In the genomic region with DNA sequence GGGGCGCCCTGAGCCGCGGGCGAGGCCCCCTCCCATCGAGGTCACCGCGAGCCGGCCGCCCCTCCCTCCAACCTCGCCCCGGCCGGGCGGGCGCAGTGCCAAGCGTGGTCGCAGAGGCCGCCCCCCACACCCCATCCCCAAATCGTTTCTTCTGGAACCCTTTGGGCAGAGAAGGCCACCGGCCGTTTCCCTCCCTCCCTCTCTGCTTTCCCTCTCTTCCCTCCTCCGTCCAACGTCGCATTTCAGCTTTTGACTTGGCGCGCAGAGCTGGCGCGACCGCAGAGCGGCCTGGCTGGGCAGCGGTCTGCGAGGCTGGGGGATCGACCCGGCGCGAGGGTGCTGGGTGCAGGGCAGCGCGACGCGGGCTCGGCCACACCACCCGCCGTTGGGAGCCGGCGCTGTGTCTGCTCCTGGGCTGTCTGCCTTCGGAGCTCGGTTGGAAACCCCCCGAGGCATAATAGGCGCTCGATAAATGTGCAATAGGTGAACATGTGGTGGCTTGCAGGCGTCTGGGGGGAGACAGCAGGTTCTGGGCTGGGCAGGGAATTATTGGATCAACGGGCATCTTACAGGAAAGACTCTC, we compare ENCODE assay signal across 7 cellular contexts. TPM values are rescaled to one million over a fixed set of nuclear protein-coding genes. Genes with fewer than 3 reads are reported as not detected.
DNase-seq lines count a peak whose midpoint lies in the region; ATAC-seq and TF ChIP-seq lines count a peak whose summit lies in the region.
"Had no signal": no experiment of that assay in that cellular context is flagged by ENCODE, and none has a peak within 500 bp of the region (broad histone marks: within the 10 kb centered on the region; RNA-seq: fewer than 3 reads in every experiment).

No MANE protein-coding gene starts in this region.

- peaks cover 4% of the 10 kb centered on the region for H3K4me1 Mint-ChIP-seq in T-helper 1 cell treated with Interleukin-12 subunit alpha and Interleukin-12 subunit beta and Interleukin-4 antibody, amounts not matched to agents 30 μg/mL and 1 μg/mL, for 36 hours (ENCODE audit: low read depth)
- peaks cover 7% of the 10 kb centered on the region for H3K4me1 Mint-ChIP-seq in activated naive CD8-positive, alpha-beta T cell (ENCODE audit: low read depth)

- no peak overlapping the region for H3K27ac Mint-ChIP-seq in T-helper 1 cell treated with Interleukin-12 subunit alpha and Interleukin-12 subunit beta and Interleukin-4 antibody, amounts not matched to agents 30 μg/mL and 1 μg/mL, for 36 hours
- no peak overlapping the region for H3K27ac Mint-ChIP-seq in activated naive CD8-positive, alpha-beta T cell
- H3K27ac Mint-ChIP-seq: natural killer cell treated with Interleukin-12 subunit alpha and Interleukin-12 subunit beta and Interleukin-15 and Interleukin-18, amount 100 ng/mL, for 72 hours had no signal

- no peaks in the 10 kb centered on the region for H3K36me3 ChIP-seq in mucosa of descending colon (ENCODE audit: low read depth)

- peaks cover 33% of the 10 kb centered on the region for H3K4me1 ChIP-seq in mucosa of descending colon (ENCODE audit: low read depth)

- no peaks in the 10 kb centered on the region for H3K9me3 Mint-ChIP-seq in T-helper 1 cell treated with Interleukin-12 subunit alpha and Interleukin-12 subunit beta and Interleukin-4 antibody, amounts not matched to agents 30 μg/mL and 1 μg/mL, for 36 hours
- no peaks in the 10 kb centered on the region for H3K9me3 Mint-ChIP-seq in activated naive CD8-positive, alpha-beta T cell (ENCODE audit: low read depth)
- H3K9me3 Mint-ChIP-seq: natural killer cell treated with Interleukin-12 subunit alpha and Interleukin-12 subunit beta and Interleukin-15 and Interleukin-18, amount 100 ng/mL, for 72 hours had no signal

- no peaks in the 10 kb centered on the region for H3K36me3 Mint-ChIP-seq in T-helper 1 cell treated with Interleukin-12 subunit alpha and Interleukin-12 subunit beta and Interleukin-4 antibody, amounts not matched to agents 30 μg/mL and 1 μg/mL, for 36 hours (ENCODE audit: low read depth)
- H3K36me3 Mint-ChIP-seq in activated naive CD8-positive, alpha-beta T cell = no peaks in the 10 kb centered on the region
- H3K36me3 Mint-ChIP-seq: natural killer cell treated with Interleukin-12 subunit alpha and Interleukin-12 subunit beta and Interleukin-15 and Interleukin-18, amount 100 ng/mL, for 72 hours had no signal

- ATAC-seq in mucosa of descending colon = peak; percentile 23

- DNase-seq in T-helper 1 cell (no peak), mucosa of descending colon (peak in 1 of 3 donors; percentile 43), CD1c-positive myeloid dendritic cell (ENCODE audit: extremely low spot score) (no peak), A172 (ENCODE audit: low spot score) (no peak)

- no peak for TF ChIP-seq CTCF in mucosa of descending colon (IDR thresholded peaks at IDR 0.05)

- H3K4me3 Mint-ChIP-seq in T-helper 1 cell treated with Interleukin-12 subunit alpha and Interleukin-12 subunit beta and Interleukin-4 antibody, amounts not matched to agents 30 μg/mL and 1 μg/mL, for 36 hours = peak overlapping the region; percentile 40
- H3K4me3 Mint-ChIP-seq in activated naive CD8-positive, alpha-beta T cell = peak overlapping the region; percentile 40
- H3K4me3 Mint-ChIP-seq: natural killer cell treated with Interleukin-12 subunit alpha and Interleukin-12 subunit beta and Interleukin-15 and Interleukin-18, amount 100 ng/mL, for 72 hours had no signal

- H3K4me3 ChIP-seq in mucosa of descending colon = no peak overlapping the region

- intact Hi-C loops in mucosa of descending colon (cut with DNase I, micrococcal nuclease) = no loop called here

- peaks cover 30% of the 10 kb centered on the region for H3K27me3 Mint-ChIP-seq in T-helper 1 cell treated with Interleukin-12 subunit alpha and Interleukin-12 subunit beta and Interleukin-4 antibody, amounts not matched to agents 30 μg/mL and 1 μg/mL, for 36 hours (ENCODE audit: low read depth)
- H3K27me3 Mint-ChIP-seq in activated naive CD8-positive, alpha-beta T cell = peaks cover 6% of the 10 kb centered on the region

- no peaks in the 10 kb centered on the region for H3K9me3 ChIP-seq in mucosa of descending colon

RNA-seq across cellular contexts. Expression of a gene that starts 2.9 kb away (rescaled TPM):
- total RNA-seq in mucosa of descending colon = under 1 TPM in 1 of 3 donors, not detected in 2; 0.44 TPM
- 0.12 TPM in 1 of 2 replicates, not detected in the other for total RNA-seq in A172 (2014; rRNA removed; shearing (Covaris generic))
- total RNA-seq: natural killer cell treated with Interleukin-12 subunit alpha and Interleukin-12 subunit beta and Interleukin-15 and Interleukin-18, amount 100 ng/mL, for 72 hours had no signal

RNA-seq across cellular contexts. Expression of a gene that starts 6.7 kb away (rescaled TPM):
- 10 to 100 TPM in 1 of 3 donors, 1 to 10 TPM in 2; 6.9 to 14.3 (median 8.5) TPM for total RNA-seq in mucosa of descending colon
- total RNA-seq in A172 (2014; rRNA removed; shearing (Covaris generic)) = 8.6 and 18.0 TPM in 2 replicates

RNA-seq across cellular contexts. Expression of a gene that starts 8.3 kb away (rescaled TPM):
- 1 to 10 TPM; 1.1 to 5.5 (median 2.8) TPM for total RNA-seq in mucosa of descending colon
- total RNA-seq in A172 (2014; rRNA removed; shearing (Covaris generic)) = 33.2 and 48.6 TPM in 2 replicates

RNA-seq across cellular contexts. Expression of a gene that starts 39.0 kb away (rescaled TPM):
- total RNA-seq in mucosa of descending colon = 10 to 100 TPM in 1 of 3 donors, 1 to 10 TPM in 2; 3.4 to 12.7 (median 3.7) TPM
- 52.0 and 54.5 TPM in 2 replicates for total RNA-seq in A172 (2014; rRNA removed; shearing (Covaris generic))

RNA-seq across cellular contexts. Expression of a gene that starts 45.5 kb away (rescaled TPM):
- total RNA-seq in mucosa of descending colon = 100 to 1,000 TPM; 171 to 261 (median 201) TPM
- total RNA-seq in A172 (2014; rRNA removed; shearing (Covaris generic)) = 24.7 and 51.1 TPM in 2 replicates
